ENCODE assay signal across 1 cellular context in genomic region chr2:235921508-235922260, GRCh38.
TF ChIP-seq lines count a peak whose summit lies in the region.

No MANE protein-coding gene starts in this region.

TF ChIP-seq in HepG2, 621 proteins besides CTCF, POLR2A, EP300 and RAD21 (continued from another document and continues in another):
- TF ChIP-seq ZBTB10 (CRISPR knock-in tag; IDR thresholded peaks at IDR 0.05; ENCODE audit: borderline replicate concordance) (no peak), ZNF33B (CRISPR knock-in tag; IDR thresholded peaks at IDR 0.05) (no peak), NR3C1 (CRISPR knock-in tag; IDR thresholded peaks at IDR 0.05) (no peak), MLX (CRISPR knock-in tag; IDR thresholded peaks at IDR 0.05) (0 out of 2 replicates have a peak, but pooled peaks have one; percentile 17), ZXDC (CRISPR knock-in tag; IDR thresholded peaks at IDR 0.05) (no peak), ZBTB21 (CRISPR knock-in tag; IDR thresholded peaks at IDR 0.05) (peak; percentile 83), ZFP62 (CRISPR knock-in tag; IDR thresholded peaks at IDR 0.05) (no peak), FOXA1 (IDR thresholded peaks at IDR 0.05) (no peak), FOXA1 (CRISPR knock-in tag; IDR thresholded peaks at IDR 0.05) (no peak), GATAD1 (CRISPR knock-in tag; IDR thresholded peaks at IDR 0.05) (no peak), BCL6 (CRISPR knock-in tag; IDR thresholded peaks at IDR 0.05) (peak; percentile 48), CC2D1A (CRISPR knock-in tag; IDR thresholded peaks at IDR 0.05) (no peak), RCOR2 (CRISPR knock-in tag; IDR thresholded peaks at IDR 0.05) (peak; percentile 47; the same call in 1 of the 2 replicates), HMGA1 (CRISPR knock-in tag; conservative IDR thresholded peaks at IDR 0.05) (no peak), ZNF580 (CRISPR knock-in tag; IDR thresholded peaks at IDR 0.05; ENCODE audit: borderline replicate concordance, low read depth) (no peak), ARID3A (IDR thresholded peaks at IDR 0.05; ENCODE audit: low read depth, low read length) (peak; percentile 49; the same call in 1 of the 2 replicates), ARID4A (CRISPR knock-in tag; IDR thresholded peaks at IDR 0.05; ENCODE audit: borderline replicate concordance) (peak; percentile 28; the same call in 1 of the 2 replicates), EHMT2 (IDR thresholded peaks at IDR 0.05; ENCODE audit: borderline replicate concordance, low read depth, low read length) (peak; percentile 47; the same call in 1 of the 2 replicates), POLR2AphosphoS5 (IDR thresholded peaks at IDR 0.05; ENCODE audit: low read depth, low read length) (no peak), MEF2D (CRISPR knock-in tag; IDR thresholded peaks at IDR 0.05) (0 out of 2 replicates have a peak, but pooled peaks have one; percentile 16), REXO4 (CRISPR knock-in tag; IDR thresholded peaks at IDR 0.05; ENCODE audit: borderline replicate concordance) (no peak), ZNF780A (CRISPR knock-in tag; IDR thresholded peaks at IDR 0.05) (no peak), NR2F6 (IDR thresholded peaks at IDR 0.05) (no peak), NR2F6 (CRISPR knock-in tag; IDR thresholded peaks at IDR 0.05) (no peak; the same call in 1 of the 2 replicates), MATR3 (CRISPR knock-in tag; IDR thresholded peaks at IDR 0.05) (no peak), ZSCAN9 (CRISPR knock-in tag; IDR thresholded peaks at IDR 0.05; ENCODE audit: borderline replicate concordance) (no peak), NFKB2 (CRISPR knock-in tag; IDR thresholded peaks at IDR 0.05; ENCODE audit: borderline replicate concordance) (no peak), ZNF7 (CRISPR knock-in tag; IDR thresholded peaks at IDR 0.05) (no peak; the same call in 1 of the 2 replicates), ZNF605 (CRISPR knock-in tag; IDR thresholded peaks at IDR 0.05) (no peak), ZMYM2 (CRISPR knock-in tag; IDR thresholded peaks at IDR 0.05) (no peak), TBX2 (CRISPR knock-in tag; IDR thresholded peaks at IDR 0.05; ENCODE audit: borderline replicate concordance) (peak; percentile 34; the same call in 1 of the 2 replicates), ATF4 (CRISPR knock-in tag; IDR thresholded peaks at IDR 0.05) (no peak), SIN3B (IDR thresholded peaks at IDR 0.05; ENCODE audit: low read length) (no peak), HCFC1 (IDR thresholded peaks at IDR 0.05; ENCODE audit: low read depth, low read length) (no peak), MAFF (IDR thresholded peaks at IDR 0.05; ENCODE audit: low read depth, low read length) (no peak), ZNF800 (CRISPR knock-in tag; IDR thresholded peaks at IDR 0.05) (no peak), ZNF12 (CRISPR knock-in tag; IDR thresholded peaks at IDR 0.05) (no peak), RFX1 (IDR thresholded peaks at IDR 0.05) (no peak), ZNF883 (CRISPR knock-in tag; IDR thresholded peaks at IDR 0.05; ENCODE audit: not compliant biosample characterization) (no peak), MXI1 (IDR thresholded peaks at IDR 0.05; ENCODE audit: borderline replicate concordance, low read depth, low read length) (peak; percentile 64; the same call in 1 of the 3 replicates), ZBTB38 (CRISPR knock-in tag; IDR thresholded peaks at IDR 0.05) (peak; percentile 75), HNRNPLL (IDR thresholded peaks at IDR 0.05; ENCODE audit: low read depth, low read length, poor library complexity, severe bottlenecking) (no peak), NFE2L2 (IDR thresholded peaks at IDR 0.05; ENCODE audit: low read length) (0 out of 2 replicates have a peak, but pooled peaks have one; percentile 45), ZNF687 (CRISPR knock-in tag; IDR thresholded peaks at IDR 0.05) (peak; percentile 38)
